Comparison of ENCODE assay signal across 8 cellular contexts in genomic region chr9:33523397-33524296, GRCh38. TPM values are rescaled to one million over a fixed set of nuclear protein-coding genes. Genes with fewer than 3 reads are reported as not detected.
DNase-seq lines count a peak whose midpoint lies in the region; ATAC-seq and TF ChIP-seq lines count a peak whose summit lies in the region.
"Not testable (repeated sequence)": the region's sequence is repeated elsewhere in the genome, so short reads cannot be mapped to it uniquely, and the experiment has no call there.

Gene ANKRD18B (plus strand): TSS chr9:33524251. CDS start chr9:33524490, 239 bp downstream.

- not testable (repeated sequence) for H3K9me3 Mint-ChIP-seq in activated naive CD4-positive, alpha-beta T cell treated with anti-CD3 and anti-CD28 coated beads, Interleukin-2, amount 50 U/mL, for 72 hours

- TF ChIP-seq CTCF in BJ (IDR thresholded peaks at IDR 0.05; ENCODE audit: insufficient read depth, low read depth, low read length), result 0 out of 2 replicates have a peak, but pooled peaks have one; percentile 8
- TF ChIP-seq CTCF in fibroblast of pulmonary artery (IDR thresholded peaks at IDR 0.05; ENCODE audit: low read length, missing control alignments), result peak; percentile 11

- peak within 1 kb of the TSS; percentile 64 for H3K4me3 ChIP-seq in BJ (ENCODE audit: low read depth, low read length)
- peak within 1 kb of the TSS; percentile 42 for H3K4me3 ChIP-seq in fibroblast of pulmonary artery (replicated peaks; ENCODE audit: low read depth, low read length)

- CTCF ChIA-PET in BJ (lab: Yijun Ruan, JAX), result interaction anchor here (0.6 to 1.7 kb wide), 4 partner anchors 13 to 628 kb away, joined by 3 to 5 read pairs (median 4); no protein-coding TSS in a partner anchor

- H3K27me3 ChIP-seq in BJ (ENCODE audit: control insufficient read depth, insufficient read depth, low read length), result not testable (repeated sequence)

- DNase-seq in BJ (ENCODE audit: low read depth), result not testable (repeated sequence)
- DNase-seq in H4 (ENCODE audit: low spot score) (peak; percentile 38), NCI-H2171 treated with DMSO at 0.1 percent for 48 hours (lab: John Stamatoyannopoulos, UW) (peak; percentile 61), T1000 (lab: John Stamatoyannopoulos, UW) (peak; percentile 62), fibroblast of pulmonary artery (ENCODE audit: low read depth) (peak; percentile 33), mucosa of gallbladder (ENCODE audit: low spot score) (peak; percentile 38)
- peak; percentile 64 to 70 for DNase-seq in activated naive CD4-positive, alpha-beta T cell treated with anti-CD3 and anti-CD28 coated beads, Interleukin-2, amount 50 U/mL, for 72 hours (ENCODE audit: low spot score in 2 of 2)
- DNase-seq in stimulated activated CD4-positive, alpha-beta T cell treated with anti-CD3 and anti-CD28 coated beads, TNF-alpha, amount 100 ng/mL, for 4 hours (ENCODE audit: low read depth in 3 of 3), result peak in 2 of 3 experiments; percentile 12 to 19

- POLR2A ChIA-PET in BJ (lab: Charles Lee), result not testable (repeated sequence)

- peak; percentile 98 to 99 for ATAC-seq in activated naive CD4-positive, alpha-beta T cell treated with anti-CD3 and anti-CD28 coated beads, Interleukin-2, amount 50 U/mL, for 72 hours

- H3K36me3 Mint-ChIP-seq in activated naive CD4-positive, alpha-beta T cell treated with anti-CD3 and anti-CD28 coated beads, Interleukin-2, amount 50 U/mL, for 72 hours, result not testable (repeated sequence)

- peak within 1 kb of the TSS in 1 of 2 donors; percentile 77 for H3K27ac Mint-ChIP-seq in activated naive CD4-positive, alpha-beta T cell treated with anti-CD3 and anti-CD28 coated beads, Interleukin-2, amount 50 U/mL, for 72 hours

- H3K36me3 ChIP-seq in BJ (ENCODE audit: control insufficient read depth, insufficient read depth, low read length), result not testable (repeated sequence)

RNA-seq across cellular contexts. Expression of gene ANKRD18B, which starts in this region (rescaled TPM):
- polyA plus RNA-seq in BJ (2011; rRNA removed), result 0.74 and 1.2 TPM in 2 replicates
- 0.14 and 0.77 TPM in 2 replicates for polyA minus RNA-seq in BJ (2011; rRNA and poly(A)+ RNA removed)
- 0.75 TPM in 1 of 2 replicates, not detected in the other for total RNA-seq in H4 (2014; rRNA removed; shearing (Covaris generic))
- total RNA-seq in activated naive CD4-positive, alpha-beta T cell treated with anti-CD3 and anti-CD28 coated beads, Interleukin-2, amount 50 U/mL, for 72 hours, result 1 to 10 TPM in 1 of 2 donors, under 1 TPM in 1; 0.48 to 3.5 TPM
- 2.1 TPM for total RNA-seq in mucosa of gallbladder

Comparison
In these comparisons a context has a peak if more than half of its experiments do, and no peak if none do; other contexts are left out.
1. Peak in DNase-seq in H4; RNA of the gene not detected or under 1 TPM.